In the genomic region with DNA sequence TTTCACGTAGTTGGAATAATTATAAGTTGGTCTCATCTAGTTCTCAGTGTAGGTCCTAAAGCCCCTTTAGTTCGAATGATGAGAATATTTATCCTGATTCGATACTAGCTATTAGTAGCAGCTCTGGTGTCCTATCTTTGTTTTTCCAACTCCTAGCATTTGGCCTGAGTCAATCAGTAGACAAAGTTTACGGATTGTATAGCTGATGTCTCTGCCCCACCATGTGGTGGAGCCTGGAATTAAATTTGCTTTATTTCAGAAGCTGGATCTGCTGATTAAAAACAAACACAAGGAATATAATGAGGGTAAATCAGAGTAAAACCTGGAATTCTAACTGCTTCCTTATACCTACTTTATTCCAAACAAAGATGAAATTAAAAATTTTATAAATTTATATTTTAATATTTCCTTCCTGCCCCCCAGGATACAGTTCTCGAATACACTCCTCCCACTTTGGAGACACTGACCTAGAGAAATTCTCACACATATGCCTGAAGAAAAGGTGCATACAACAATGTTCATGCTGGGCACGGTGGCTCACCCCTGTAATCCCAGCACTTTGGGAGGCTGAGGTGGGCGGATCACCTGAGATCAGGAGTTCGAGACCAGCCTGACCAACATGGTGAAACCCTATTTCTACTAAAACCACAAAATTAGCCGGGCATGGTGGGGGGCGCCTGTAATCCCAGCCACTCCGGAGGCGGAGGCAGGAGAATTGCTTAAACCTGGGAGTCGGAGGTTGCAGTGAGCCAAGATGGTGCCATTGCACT, we compare ENCODE assay signal across 7 cellular contexts. TPM values are rescaled to one million over a fixed set of nuclear protein-coding genes. Genes with fewer than 3 reads are reported as not detected.
DNase-seq lines count a peak whose midpoint lies in the region; FAIRE-seq and TF ChIP-seq lines count a peak whose summit lies in the region.

No MANE protein-coding gene starts in this region.

- CTCF ChIA-PET in HEK293T (lab: Yijun Ruan, JAX), result interaction anchor here (0.6 to 2.5 kb wide), 9 partner anchors 8 to 494 kb away, joined by 3 to 11 read pairs (median 4); a partner anchor contains a TSS

- POLR2A ChIA-PET in HEK293T (lab: Yijun Ruan, JAX), result interaction anchor here (1.6 to 2.4 kb wide), 2 partner anchors 8 to 9 kb away, joined by 7 to 12 read pairs; a partner anchor contains a TSS

- no peak overlapping the region for H3K4me3 ChIP-seq in epithelial cell of esophagus (ENCODE audit: low read length)

- peak; percentile 63 for TF ChIP-seq CTCF in epithelial cell of esophagus (IDR thresholded peaks at IDR 0.05; ENCODE audit: insufficient read depth, low read depth, low read length, missing control alignments)

- DNase-seq in DMS79 treated with DMSO at 0.1 percent for 48 hours (lab: John Stamatoyannopoulos, UW), result peak; percentile 31
- DNase-seq in HEK293T (ENCODE audit: extremely low spot score), result peak; percentile 38
- peak; percentile 4 for DNase-seq in RCC 7860 (ENCODE audit: low spot score)
- peak; percentile 66 for DNase-seq in epithelial cell of esophagus (ENCODE audit: low read depth)
- DNase-seq in mucosa of gallbladder (ENCODE audit: low spot score), result peak; percentile 36
- DNase-seq in stimulated activated CD4-positive, alpha-beta T cell treated with anti-CD3 and anti-CD28 coated beads, Interleukin-4, amount 100 ng/mL, for 1 hour, result no peak
- DNase-seq in activated CD4-positive, CD25-positive, alpha-beta regulatory T cell treated with anti-CD3 and anti-CD28 coated beads, Interleukin-2, amount 50 U/mL, for 72 hours, result no peak

- FAIRE-seq in RCC 7860 (lab: Jason Lieb, UNC), result no peak

TF ChIP-seq in HEK293T, 16 proteins besides CTCF, POLR2A, EP300 and RAD21:
- TF ChIP-seq, protein P1, sequence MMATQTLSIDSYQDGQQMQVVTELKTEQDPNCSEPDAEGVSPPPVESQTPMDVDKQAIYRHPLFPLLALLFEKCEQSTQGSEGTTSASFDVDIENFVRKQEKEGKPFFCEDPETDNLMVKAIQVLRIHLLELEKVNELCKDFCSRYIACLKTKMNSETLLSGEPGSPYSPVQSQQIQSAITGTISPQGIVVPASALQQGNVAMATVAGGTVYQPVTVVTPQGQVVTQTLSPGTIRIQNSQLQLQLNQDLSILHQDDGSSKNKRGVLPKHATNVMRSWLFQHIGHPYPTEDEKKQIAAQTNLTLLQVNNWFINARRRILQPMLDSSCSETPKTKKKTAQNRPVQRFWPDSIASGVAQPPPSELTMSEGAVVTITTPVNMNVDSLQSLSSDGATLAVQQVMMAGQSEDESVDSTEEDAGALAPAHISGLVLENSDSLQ (IDR thresholded peaks at IDR 0.05), result peak; percentile 39; the same call in 1 of the 2 replicates
- TF ChIP-seq ARNT (IDR thresholded peaks at IDR 0.05), result no peak

RNA-seq across cellular contexts. Expression of a gene that starts 7.6 kb away (rescaled TPM):
- 6.1 TPM for total RNA-seq in mucosa of gallbladder

RNA-seq across cellular contexts. Expression of a gene that starts 9.4 kb away (rescaled TPM):
- 63.1 TPM for total RNA-seq in mucosa of gallbladder

Comparison
In these comparisons a context has a peak if more than half of its experiments do, and no peak if none do; other contexts are left out.
1. DNase-seq: peak in DMS79 treated with DMSO at 0.1 percent for 48 hours (single experiment), HEK293T (single experiment), RCC 7860 (single experiment), epithelial cell of esophagus (single experiment) and mucosa of gallbladder (single experiment); none in stimulated activated CD4-positive, alpha-beta T cell treated with anti-CD3 and anti-CD28 coated beads, Interleukin-4, amount 100 ng/mL, for 1 hour (single experiment) and activated CD4-positive, CD25-positive, alpha-beta regulatory T cell treated with anti-CD3 and anti-CD28 coated beads, Interleukin-2, amount 50 U/mL, for 72 hours (single experiment).